ENCODE assay signal across 18 cellular contexts in the genomic region with DNA sequence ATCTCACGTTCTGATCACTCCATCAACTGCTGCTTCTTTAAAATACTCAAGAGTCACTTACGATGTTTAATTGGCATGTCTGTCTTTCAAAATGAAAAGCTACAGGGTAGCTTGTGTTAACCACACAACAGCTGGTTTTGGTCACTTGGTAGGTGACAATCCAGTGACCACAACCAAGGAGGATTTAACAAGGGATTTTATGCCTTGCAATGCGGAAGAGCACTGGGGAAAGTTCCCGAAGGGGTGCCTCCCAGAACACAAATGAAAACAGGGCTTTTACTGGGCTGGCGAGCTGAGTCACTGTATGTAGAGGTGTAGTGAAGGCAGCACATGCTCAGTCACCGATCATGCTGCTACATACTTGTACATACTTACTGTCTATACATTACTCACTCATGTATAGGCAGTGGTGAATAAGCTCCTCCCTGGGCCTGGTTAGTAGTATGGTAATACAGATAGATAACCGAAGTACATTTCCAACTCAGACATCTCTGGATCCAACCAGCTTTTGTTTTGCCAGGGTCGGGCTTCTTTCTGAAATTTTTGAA.
"Had no signal": no experiment of that assay in that cellular context is flagged by ENCODE, and none has a peak within 500 bp of the region (broad histone marks: within the 10 kb centered on the region; RNA-seq: fewer than 3 reads in every experiment).

No MANE protein-coding gene starts in this region.

- ATAC-seq: left colon; naive thymus-derived CD4-positive, alpha-beta T cell had no signal

- H3K27me3 Mint-ChIP-seq: activated CD4-positive, alpha-beta T cell treated with anti-CD3 and anti-CD28 coated beads, Interleukin-2, amount 10 ng/mL, durations not matched to agents 7 days and 5 days had no signal

- H3K4me3 ChIP-seq: lung, tibial artery, uterus had no signal

- H3K36me3 ChIP-seq: brain microvascular endothelial cell, tibial artery, uterus had no signal

- H3K27ac Mint-ChIP-seq: activated CD4-positive, alpha-beta T cell treated with anti-CD3 and anti-CD28 coated beads, Interleukin-2, amount 10 ng/mL, durations not matched to agents 7 days and 5 days; activated naive CD8-positive, alpha-beta T cell treated with anti-CD3 and anti-CD28 coated beads, Interleukin-2, amount 10 ng/mL, durations not matched to agents 7 days and 5 days; activated T-helper 1 cell treated with anti-CD3 and anti-CD28 coated beads, Interleukin-12 subunit alpha, Interleukin-12 subunit beta, Interleukin-2, Interleukin-4 antibody, amounts not matched to agents 30 ng/mL and 10 ng/mL and 1 ng/mL, durations not matched to agents 14 hours and 24 hours and 36 hours; naive thymus-derived CD4-positive, alpha-beta T cell had no signal

- H3K27me3 ChIP-seq: brain microvascular endothelial cell, tibial artery, uterus had no signal

- H3K27ac ChIP-seq: brain microvascular endothelial cell, tibial artery had no signal

- H3K4me1 ChIP-seq: uterus had no signal

- DNase-seq: activated CD4-positive, alpha-beta T cell treated with anti-CD3 and anti-CD28 coated beads, Interleukin-2, amount 10 ng/mL, durations not matched to agents 7 days and 5 days; activated CD8-positive, alpha-beta memory T cell treated with anti-CD3 and anti-CD28 coated beads for 24 hours; activated naive CD8-positive, alpha-beta T cell treated with anti-CD3 and anti-CD28 coated beads, Interleukin-2, amount 10 ng/mL, durations not matched to agents 7 days and 5 days; anterior cingulate cortex; brain microvascular endothelial cell; effector CD8-positive, alpha-beta T cell; left colon; naive thymus-derived CD4-positive, alpha-beta T cell; stimulated activated CD4-positive, alpha-beta T cell treated with anti-CD3 and anti-CD28 coated beads, Interleukin-4, amount 100 ng/mL, for 24 hours; stimulated activated naive CD4-positive, alpha-beta T cell; T-helper 9 cell; tibial artery; uterus had no signal

- H3K4me1 Mint-ChIP-seq: activated CD4-positive, alpha-beta T cell treated with anti-CD3 and anti-CD28 coated beads, Interleukin-2, amount 10 ng/mL, durations not matched to agents 7 days and 5 days; activated naive CD8-positive, alpha-beta T cell treated with anti-CD3 and anti-CD28 coated beads, Interleukin-2, amount 10 ng/mL, durations not matched to agents 7 days and 5 days; naive thymus-derived CD4-positive, alpha-beta T cell had no signal

- H3K9me3 ChIP-seq: tibial artery, uterus had no signal

- H3K4me3 Mint-ChIP-seq: activated CD4-positive, alpha-beta T cell treated with anti-CD3 and anti-CD28 coated beads, Interleukin-2, amount 10 ng/mL, durations not matched to agents 7 days and 5 days; activated naive CD8-positive, alpha-beta T cell treated with anti-CD3 and anti-CD28 coated beads, Interleukin-2, amount 10 ng/mL, durations not matched to agents 7 days and 5 days; activated T-helper 1 cell treated with anti-CD3 and anti-CD28 coated beads, Interleukin-12 subunit alpha, Interleukin-12 subunit beta, Interleukin-2, Interleukin-4 antibody, amounts not matched to agents 30 ng/mL and 10 ng/mL and 1 ng/mL, durations not matched to agents 14 hours and 24 hours and 36 hours; naive thymus-derived CD4-positive, alpha-beta T cell had no signal

- H3K36me3 Mint-ChIP-seq: activated naive CD8-positive, alpha-beta T cell treated with anti-CD3 and anti-CD28 coated beads, Interleukin-2, amount 10 ng/mL, durations not matched to agents 7 days and 5 days; naive thymus-derived CD4-positive, alpha-beta T cell had no signal

- H3K9me3 Mint-ChIP-seq: activated CD4-positive, alpha-beta T cell treated with anti-CD3 and anti-CD28 coated beads, Interleukin-2, amount 10 ng/mL, durations not matched to agents 7 days and 5 days; activated T-helper 1 cell treated with anti-CD3 and anti-CD28 coated beads, Interleukin-12 subunit alpha, Interleukin-12 subunit beta, Interleukin-2, Interleukin-4 antibody, amounts not matched to agents 30 ng/mL and 10 ng/mL and 1 ng/mL, durations not matched to agents 14 hours and 24 hours and 36 hours had no signal

- FAIRE-seq: endothelial cell of umbilical vein, frontal cortex, islet of Langerhans had no signal
